Comparison of ENCODE assay signal across 8 cellular contexts in the genomic region with DNA sequence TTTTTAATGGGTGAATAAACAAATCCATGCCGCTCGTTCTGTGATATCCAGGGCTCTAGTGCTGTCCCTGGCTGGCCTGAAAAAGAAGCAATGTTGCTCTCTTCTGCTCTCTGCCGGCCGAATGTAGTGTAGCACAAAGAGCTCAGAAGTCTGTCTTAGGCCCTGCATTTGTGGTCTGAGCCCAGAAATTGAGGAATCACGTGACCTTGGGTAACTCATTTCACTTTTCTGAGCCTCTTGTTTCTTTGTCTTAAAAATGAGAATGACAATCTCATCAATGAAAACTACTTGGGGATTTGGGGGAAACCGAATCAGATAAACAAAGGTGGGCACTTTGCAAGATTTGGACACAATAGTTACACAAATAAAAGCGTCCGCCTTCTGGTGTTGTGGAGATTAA.
A peak's percentile ranks its signal among the peaks of the same experiment; 100 is the strongest.
DNase-seq lines count a peak whose midpoint lies in the region; ATAC-seq and TF ChIP-seq lines count a peak whose summit lies in the region.

No MANE protein-coding gene starts in this region.

- H3K27ac ChIP-seq in osteoblast (ENCODE audit: low read depth, low read length) = no peak overlapping the region

- H3K27me3 Mint-ChIP-seq in activated T-cell treated with anti-CD3 and anti-CD28 coated beads, Interleukin-2, amount 50 U/mL, for 72 hours (ENCODE audit: low read depth) = peaks cover 8% of the 10 kb centered on the region

- no peak overlapping the region for H3K4me3 ChIP-seq in osteoblast (ENCODE audit: insufficient read depth, low read length)

- H3K4me1 ChIP-seq in osteoblast (ENCODE audit: insufficient read depth, low read length) = no peaks in the 10 kb centered on the region

- H3K4me2 ChIP-seq in osteoblast (ENCODE audit: insufficient read depth, low read length) = no peak overlapping the region

- DNase-seq in COR-L47 (lab: John Stamatoyannopoulos, UW) (peak; percentile 1), GOT3 (lab: John Stamatoyannopoulos, UW) (peak; percentile 28), NCI-H748 treated with DMSO at 0.1 percent for 48 hours (lab: John Stamatoyannopoulos, UW) (peak; percentile 11), foreskin melanocyte (peak; percentile 53), osteoblast (ENCODE audit: insufficient read length, low spot score, missing footprints) (no peak)
- DNase-seq in activated T-cell treated with anti-CD3 and anti-CD28 coated beads, Interleukin-2, amount 50 U/mL, for 72 hours = peak; percentile 31 to 52

- H3K4me1 Mint-ChIP-seq in activated T-cell treated with anti-CD3 and anti-CD28 coated beads, Interleukin-2, amount 50 U/mL, for 72 hours (ENCODE audit: low read depth) = no peaks in the 10 kb centered on the region

- H3K36me3 ChIP-seq in osteoblast (ENCODE audit: insufficient read depth, low read length) = no peaks in the 10 kb centered on the region

- no peak overlapping the region for H3K4me3 Mint-ChIP-seq in activated T-cell treated with anti-CD3 and anti-CD28 coated beads, Interleukin-2, amount 50 U/mL, for 72 hours

- no peaks in the 10 kb centered on the region for H4K20me1 ChIP-seq in osteoblast (ENCODE audit: insufficient read depth, low read length)

- no peaks in the 10 kb centered on the region for H3K9me3 ChIP-seq in osteoblast (ENCODE audit: low read depth, low read length)

- peak; percentile 62 for TF ChIP-seq CTCF in osteoblast (IDR thresholded peaks at IDR 0.05; ENCODE audit: extremely low read depth, low read depth, low read length)

- ATAC-seq in activated T-cell treated with anti-CD3 and anti-CD28 coated beads, Interleukin-2, amount 50 U/mL, for 72 hours (replicated peaks in 1 of 2) = peak in 1 of 2 donors; percentile 62
- ATAC-seq in GM21528 (IDR thresholded peaks at IDR 0.05; ENCODE audit: low FRiP score, unreplicated experiment) (no peak), GM21360 (IDR thresholded peaks at IDR 0.05; ENCODE audit: unreplicated experiment) (no peak)

- H3K9me3 Mint-ChIP-seq in activated T-cell treated with anti-CD3 and anti-CD28 coated beads, Interleukin-2, amount 50 U/mL, for 72 hours = no peaks in the 10 kb centered on the region

- no peaks in the 10 kb centered on the region for H3K27me3 ChIP-seq in osteoblast (ENCODE audit: insufficient read depth, low read length)

- no peak overlapping the region for H2AFZ ChIP-seq in osteoblast (ENCODE audit: low read length)

- H3K79me2 ChIP-seq in osteoblast (ENCODE audit: insufficient read depth, low read length) = no peaks in the 10 kb centered on the region

- no peaks in the 10 kb centered on the region for H3K36me3 Mint-ChIP-seq in activated T-cell treated with anti-CD3 and anti-CD28 coated beads, Interleukin-2, amount 50 U/mL, for 72 hours (ENCODE audit: insufficient read depth in 2 of 2)

- H3K27ac Mint-ChIP-seq in activated T-cell treated with anti-CD3 and anti-CD28 coated beads, Interleukin-2, amount 50 U/mL, for 72 hours = no peak overlapping the region
